In genomic region chr10:98404571-98405396, GRCh38 we compare ENCODE assay signal across 9 cellular contexts. TPM values are rescaled to one million over a fixed set of nuclear protein-coding genes. Genes with fewer than 3 reads are reported as not detected.
A peak's percentile ranks its signal among the peaks of the same experiment; 100 is the strongest.
DNase-seq lines count a peak whose midpoint lies in the region; ATAC-seq, FAIRE-seq and TF ChIP-seq lines count a peak whose summit lies in the region.
"Had no signal": no experiment of that assay in that cellular context is flagged by ENCODE, and none has a peak within 500 bp of the region (broad histone marks: within the 10 kb centered on the region; RNA-seq: fewer than 3 reads in every experiment).

No MANE protein-coding gene starts in this region.

- DNase-seq in cardiac muscle cell (ENCODE audit: low read depth in 1 of 2, low spot score in 1 of 2), result no peak
- DNase-seq in cardiac septum (ENCODE audit: low spot score), result no peak
- no peak for DNase-seq in effector memory CD8-positive, alpha-beta T cell
- no peak for DNase-seq in type B pancreatic cell (ENCODE audit: extremely low spot score, unreplicated experiment)
- no peak for DNase-seq in NCI-H1417 treated with DMSO at 0.1 percent for 48 hours (lab: John Stamatoyannopoulos, UW)
- DNase-seq in small intestine, result no peak

- intact Hi-C loops in cardiac septum (cut with DNase I), result no loop called here

- H3K4me1 Mint-ChIP-seq in effector memory CD8-positive, alpha-beta T cell (ENCODE audit: low read depth in 2 of 2), result peaks cover 14 to 18% of the 10 kb centered on the region in 2 donors
- peaks cover 31% of the 10 kb centered on the region for H3K4me1 Mint-ChIP-seq in type B pancreatic cell (ENCODE audit: unreplicated experiment)

- H3K4me1 ChIP-seq in cardiac muscle cell (ENCODE audit: low read depth) (peaks cover 48% of the 10 kb centered on the region), small intestine (ENCODE audit: control insufficient read depth in 2 of 2, insufficient read depth in 1 of 2, low read depth in 1 of 2, low read length in 1 of 2) (no peaks in the 10 kb centered on the region)

- FAIRE-seq in small intestine (lab: Jason Lieb, UNC), result no peak

- H3K27me3 Mint-ChIP-seq in effector memory CD8-positive, alpha-beta T cell, result no peaks in the 10 kb centered on the region
- no peaks in the 10 kb centered on the region for H3K27me3 Mint-ChIP-seq in type B pancreatic cell

- H3K9me3 Mint-ChIP-seq in effector memory CD8-positive, alpha-beta T cell, result no peaks in the 10 kb centered on the region
- H3K9me3 Mint-ChIP-seq in type B pancreatic cell, result peaks cover 5% of the 10 kb centered on the region

- H3K36me3 ChIP-seq in cardiac muscle cell (no peaks in the 10 kb centered on the region), small intestine (ENCODE audit: control insufficient read depth in 2 of 2, insufficient read depth in 2 of 2, low read length in 2 of 2) (no peaks in the 10 kb centered on the region)

- H3K36me3 Mint-ChIP-seq in effector memory CD8-positive, alpha-beta T cell (ENCODE audit: insufficient read depth), result peaks cover 13% of the 10 kb centered on the region
- H3K36me3 Mint-ChIP-seq in type B pancreatic cell, result peaks cover 6% of the 10 kb centered on the region

- no peak overlapping the region for H3K4me3 ChIP-seq in cardiac muscle cell
- H3K4me3 ChIP-seq in small intestine (ENCODE audit: low read depth in 1 of 2, low read length in 2 of 2), result no peak overlapping the region
- H3K4me3 ChIP-seq: dorsolateral prefrontal cortex had no signal

- H3K27ac ChIP-seq in cardiac muscle cell (peak overlapping the region; percentile 54), small intestine (ENCODE audit: low read depth in 1 of 2, low read length in 1 of 2) (peak overlapping the region in 1 of 2 donors; percentile 11)
- H3K27ac ChIP-seq: dorsolateral prefrontal cortex had no signal

- TF ChIP-seq CTCF in cardiac muscle cell (IDR thresholded peaks at IDR 0.05; ENCODE audit: low read depth, low read length), result no peak
- TF ChIP-seq CTCF in type B pancreatic cell (conservative IDR thresholded peaks at IDR 0.05), result no peak

- WGBS in small intestine, 3 donors, result 68 to 71% (median 70%) methylated on average over 8 of the region's 8 CpGs

- H3K27me3 ChIP-seq in cardiac muscle cell, result no peaks in the 10 kb centered on the region
- H3K27me3 ChIP-seq in small intestine (ENCODE audit: control insufficient read depth in 2 of 2, insufficient read depth in 2 of 2, low read length in 2 of 2), result no peaks in the 10 kb centered on the region
- H3K27me3 ChIP-seq: dorsolateral prefrontal cortex had no signal

- ATAC-seq in HG03442 (IDR thresholded peaks at IDR 0.05; ENCODE audit: unreplicated experiment), result peak; percentile 39
- no peak for ATAC-seq in effector memory CD8-positive, alpha-beta T cell (replicated peaks)
- no peak for ATAC-seq in HG03196 (IDR thresholded peaks at IDR 0.05; ENCODE audit: unreplicated experiment)

- no peak overlapping the region for H3K4me3 Mint-ChIP-seq in effector memory CD8-positive, alpha-beta T cell
- H3K4me3 Mint-ChIP-seq in type B pancreatic cell, result peak overlapping the region; percentile 57

- H3K27ac Mint-ChIP-seq in effector memory CD8-positive, alpha-beta T cell, result peak overlapping the region; percentile 85 to 91
- peak overlapping the region; percentile 95 for H3K27ac Mint-ChIP-seq in type B pancreatic cell

- H3K9me3 ChIP-seq in cardiac muscle cell (ENCODE audit: low read depth) (no peaks in the 10 kb centered on the region), small intestine (ENCODE audit: control insufficient read depth, low read depth) (no peaks in the 10 kb centered on the region)

RNA-seq across cellular contexts. Expression of gene PYROXD2, which starts 10.2 kb away (rescaled TPM):
- 22.9 and 45.1 TPM in 2 replicates for total RNA-seq in cardiac muscle cell
- polyA plus RNA-seq in cardiac muscle cell, result 27.5 and 40.6 TPM in 2 replicates
- total RNA-seq in cardiac septum, result 11.7 TPM
- 6.1 and 14.9 TPM in 2 replicates for total RNA-seq in type B pancreatic cell (ENCODE audit: low replicate concordance)
- polyA plus RNA-seq in small intestine, result 1 to 10 TPM; 2.7 to 7.2 (median 4.6) TPM

RNA-seq across cellular contexts. Expression of gene HPS1, which starts 42.0 kb away (rescaled TPM):
- total RNA-seq in cardiac muscle cell (32.1 and 58.6 TPM in 2 replicates), cardiac septum (34.8 TPM), type B pancreatic cell (ENCODE audit: low replicate concordance) (60.5 and 72.4 TPM in 2 replicates)
- polyA plus RNA-seq in cardiac muscle cell (60.9 and 101 TPM in 2 replicates), small intestine (10 to 100 TPM; 47.5 to 83.2 (median 76.5) TPM)
